Comparison of ENCODE assay signal across 20 cellular contexts in genomic region chr18:43888601-43889000, GRCh38.
"Had no signal": no experiment of that assay in that cellular context is flagged by ENCODE, and none has a peak within 500 bp of the region (broad histone marks: within the 10 kb centered on the region; RNA-seq: fewer than 3 reads in every experiment).

No MANE protein-coding gene starts in this region.

- H3K79me2 ChIP-seq: hepatocyte had no signal

- DNase-seq: effector CD4-positive, alpha-beta T cell; endodermal cell; foreskin keratinocyte; nucleus accumbens; ovary; sigmoid colon; small intestine; stimulated activated CD4-positive, alpha-beta T cell treated with anti-CD3 and anti-CD28 coated beads, Interleukin-2, amount 100 ng/mL, for 48 hours; stimulated activated CD8-positive, alpha-beta memory T cell treated with anti-CD3 and anti-CD28 coated beads, Interleukin-4, amount 100 ng/mL, for 48 hours; upper lobe of right lung had no signal

- ATAC-seq: esophagus mucosa; foreskin keratinocyte; natural killer cell treated with Interleukin-12 subunit alpha and Interleukin-12 subunit beta and Interleukin-15 and Interleukin-18, amount 100 ng/mL, for 72 hours; stimulated activated effector memory CD8-positive, alpha-beta T cell treated with anti-CD3 and anti-CD28 coated beads, Interleukin-12 subunit alpha, Interleukin-12 subunit beta, amount 100 ng/mL, for 72 hours; upper lobe of right lung had no signal

- H3K27me3 Mint-ChIP-seq: natural killer cell treated with Interleukin-12 subunit alpha and Interleukin-12 subunit beta and Interleukin-15 and Interleukin-18, amount 100 ng/mL, for 72 hours; stimulated activated naive CD8-positive, alpha-beta T cell treated with anti-CD3 and anti-CD28 coated beads, Interleukin-15, Interleukin-2, amounts not matched to agents 100 ng/mL and 50 ng/mL, for 24 hours had no signal

- H3K9me3 Mint-ChIP-seq: neural progenitor cell had no signal

- H3K36me3 ChIP-seq: neural progenitor cell, ovary, right atrium auricular region, sigmoid colon, tibial nerve, upper lobe of right lung, vagina had no signal

- H3K4me3 Mint-ChIP-seq: endodermal cell; natural killer cell treated with Interleukin-12 subunit alpha and Interleukin-12 subunit beta and Interleukin-15 and Interleukin-18, amount 100 ng/mL, for 72 hours; neural progenitor cell; stimulated activated effector memory CD8-positive, alpha-beta T cell treated with anti-CD3 and anti-CD28 coated beads, Interleukin-12 subunit alpha, Interleukin-12 subunit beta, amount 100 ng/mL, for 72 hours; stimulated activated naive CD8-positive, alpha-beta T cell treated with anti-CD3 and anti-CD28 coated beads, Interleukin-15, Interleukin-2, amounts not matched to agents 100 ng/mL and 50 ng/mL, for 24 hours had no signal

- H3K27ac Mint-ChIP-seq: endodermal cell; natural killer cell treated with Interleukin-12 subunit alpha and Interleukin-12 subunit beta and Interleukin-15 and Interleukin-18, amount 100 ng/mL, for 72 hours; neural progenitor cell; stimulated activated effector memory CD8-positive, alpha-beta T cell treated with anti-CD3 and anti-CD28 coated beads, Interleukin-12 subunit alpha, Interleukin-12 subunit beta, amount 100 ng/mL, for 72 hours; stimulated activated naive CD8-positive, alpha-beta T cell treated with anti-CD3 and anti-CD28 coated beads, Interleukin-15, Interleukin-2, amounts not matched to agents 100 ng/mL and 50 ng/mL, for 24 hours had no signal

- H3K9ac ChIP-seq: neural progenitor cell had no signal

- H3K36me3 Mint-ChIP-seq: natural killer cell treated with Interleukin-12 subunit alpha and Interleukin-12 subunit beta and Interleukin-15 and Interleukin-18, amount 100 ng/mL, for 72 hours; neural progenitor cell; stimulated activated effector memory CD8-positive, alpha-beta T cell treated with anti-CD3 and anti-CD28 coated beads, Interleukin-12 subunit alpha, Interleukin-12 subunit beta, amount 100 ng/mL, for 72 hours had no signal

- H3K4me1 Mint-ChIP-seq: neural progenitor cell; stimulated activated effector memory CD8-positive, alpha-beta T cell treated with anti-CD3 and anti-CD28 coated beads, Interleukin-12 subunit alpha, Interleukin-12 subunit beta, amount 100 ng/mL, for 72 hours had no signal

- H3K4me2 ChIP-seq: hepatocyte, neural progenitor cell had no signal

- H3K9me3 ChIP-seq: ovary, right atrium auricular region, sigmoid colon, upper lobe of right lung, vagina had no signal

- H3K27me3 ChIP-seq: foreskin keratinocyte, hepatocyte, neural progenitor cell, ovary, right atrium auricular region, sigmoid colon, tibial nerve, upper lobe of right lung, vagina had no signal

- H3K4me3 ChIP-seq: coronary artery, hepatocyte, neural progenitor cell, ovary, right atrium auricular region, sigmoid colon, tibial nerve, upper lobe of right lung, vagina had no signal

- H2AFZ ChIP-seq: hepatocyte, neural progenitor cell had no signal

- H3K4me1 ChIP-seq: foreskin keratinocyte, neural progenitor cell, right atrium auricular region, upper lobe of right lung had no signal

- H3K27ac ChIP-seq: coronary artery, foreskin keratinocyte, hepatocyte, neural progenitor cell, ovary, right atrium auricular region, sigmoid colon, tibial nerve, upper lobe of right lung, vagina had no signal
